Comparison of ENCODE assay signal across 1 cellular context in genomic region chr1:158496379-158496778, GRCh38.
TF ChIP-seq lines count a peak whose summit lies in the region.

No MANE protein-coding gene starts in this region.

TF ChIP-seq in HCT116, 20 proteins besides CTCF, POLR2A, EP300 and RAD21 (continued from another document):
- no peak for TF ChIP-seq ZBTB33 (IDR thresholded peaks at IDR 0.05; ENCODE audit: extremely low read depth, insufficient replicate concordance, low read length)
- no peak for TF ChIP-seq SP1 (IDR thresholded peaks at IDR 0.05; ENCODE audit: low read depth)
- TF ChIP-seq TCF7L2 (IDR thresholded peaks at IDR 0.05; ENCODE audit: borderline replicate concordance, extremely low read depth, insufficient read depth, insufficient read length): no peak
- TF ChIP-seq ELF1 (IDR thresholded peaks at IDR 0.05; ENCODE audit: borderline replicate concordance, low read depth): no peak
